Comparison of ENCODE assay signal across 34 cellular contexts in the genomic region with DNA sequence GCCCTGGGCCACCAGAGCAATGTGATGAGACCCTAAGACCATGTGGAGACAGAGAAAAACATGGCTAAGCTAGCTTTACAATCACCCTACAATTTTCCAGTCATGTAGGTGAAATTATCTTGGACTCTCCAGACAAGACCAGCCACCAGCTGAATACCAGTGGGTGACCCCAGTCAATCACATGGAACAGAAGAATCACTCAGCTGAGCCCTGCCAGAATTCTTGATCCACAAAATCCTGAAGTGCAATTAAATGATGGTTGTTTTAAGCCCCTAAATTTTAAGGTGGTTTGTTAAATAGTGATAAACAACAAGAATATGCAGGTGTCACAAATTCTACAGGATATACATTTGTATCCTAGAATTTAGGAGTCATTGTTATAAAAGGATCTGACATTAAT.
"Had no signal": no experiment of that assay in that cellular context is flagged by ENCODE, and none has a peak within 500 bp of the region (broad histone marks: within the 10 kb centered on the region; RNA-seq: fewer than 3 reads in every experiment).

No MANE protein-coding gene starts in this region.

- H3K36me3 ChIP-seq: ascending aorta, cardiac muscle cell had no signal

- H3K27me3 ChIP-seq: ascending aorta, cardiac muscle cell had no signal

- H3K27ac ChIP-seq: cardiac muscle cell, VCaP had no signal

- H3K4me3 Mint-ChIP-seq: activated B cell treated with CpG ODN at 0.5 μM for 24 hours; activated CD4-positive, alpha-beta memory T cell treated with anti-CD3 and anti-CD28 coated beads, Interleukin-2, amount 10 ng/mL, durations not matched to agents 7 days and 5 days; activated CD4-positive, alpha-beta T cell treated with anti-CD3 and anti-CD28 coated beads, Interleukin-2, amount 10 ng/mL, durations not matched to agents 24 days and 14 days; activated CD8-positive, alpha-beta memory T cell treated with anti-CD3 and anti-CD28 coated beads, Interleukin-2, amount 10 ng/mL, durations not matched to agents 7 days and 5 days; activated CD8-positive, alpha-beta T cell treated with anti-CD3 and anti-CD28 coated beads, Interleukin-2, amount 10 ng/mL, durations not matched to agents 7 days and 5 days; activated naive CD4-positive, alpha-beta T cell treated with anti-CD3 and anti-CD28 coated beads, Interleukin-2, amount 10 ng/mL, durations not matched to agents 7 days and 5 days; activated naive CD4-positive, alpha-beta T cell treated with anti-CD3 and anti-CD28 coated beads, Interleukin-2, amount 50 U/mL, for 24 hours; activated naive CD8-positive, alpha-beta T cell; activated naive CD8-positive, alpha-beta T cell treated with anti-CD3 and anti-CD28 coated beads, Interleukin-2, amount 10 ng/mL, durations not matched to agents 7 days and 5 days; activated naive CD8-positive, alpha-beta T cell treated with anti-CD3 and anti-CD28 coated beads, Interleukin-2, amount 50 U/mL, for 24 hours; activated T-cell treated with anti-CD3 and anti-CD28 coated beads, Interleukin-2, amount 50 U/mL, for 24 hours; brain; T-helper 1 cell treated with Interleukin-12 subunit alpha and Interleukin-12 subunit beta and Interleukin-4 antibody, amounts not matched to agents 30 μg/mL and 1 μg/mL, for 36 hours; T-helper 2 cell treated with Interferon-gamma antibody and Interleukin-4, amounts not matched to agents 5 μg/mL and 100 μg/mL, for 36 hours had no signal

- DNase-seq: activated B cell treated with CpG ODN at 0.5 μM for 24 hours; activated CD4-positive, alpha-beta memory T cell treated with anti-CD3 and anti-CD28 coated beads, Interleukin-2, amount 10 ng/mL, durations not matched to agents 7 days and 5 days; activated CD4-positive, alpha-beta T cell treated with anti-CD3 and anti-CD28 coated beads for 4 hours; activated CD4-positive, alpha-beta T cell treated with anti-CD3 and anti-CD28 coated beads, Interleukin-2, amount 10 ng/mL, durations not matched to agents 24 days and 14 days; activated CD4-positive, alpha-beta T cell treated with anti-CD3 and anti-CD28 coated beads, Interleukin-2, amount 50 U/mL, for 1 hour; activated CD4-positive, alpha-beta T cell treated with anti-CD3 and anti-CD28 coated beads, Interleukin-2, amount 50 U/mL, for 4 hours; activated CD4-positive, CD25-positive, alpha-beta regulatory T cell treated with anti-CD3 and anti-CD28 coated beads, Interleukin-2, amount 50 U/mL, for 72 hours; activated CD8-positive, alpha-beta memory T cell treated with anti-CD3 and anti-CD28 coated beads for 24 hours; activated CD8-positive, alpha-beta memory T cell treated with anti-CD3 and anti-CD28 coated beads, Interleukin-2, amount 10 ng/mL, durations not matched to agents 7 days and 5 days; activated CD8-positive, alpha-beta memory T cell treated with anti-CD3 and anti-CD28 coated beads, Interleukin-2, amount 50 U/mL, for 48 hours; activated CD8-positive, alpha-beta T cell treated with anti-CD3 and anti-CD28 coated beads, Interleukin-2, amount 10 ng/mL, durations not matched to agents 7 days and 5 days; activated effector memory CD4-positive, alpha-beta T cell treated with Interleukin-2 at 50 U/mL for 16 hours; activated gamma-delta T cell; activated naive CD4-positive, alpha-beta T cell treated with anti-CD3 and anti-CD28 coated beads, Interleukin-2, amount 10 ng/mL, durations not matched to agents 7 days and 5 days; activated naive CD4-positive, alpha-beta T cell treated with Interleukin-2 at 50 U/mL for 16 hours; activated naive CD8-positive, alpha-beta T cell treated with anti-CD3 and anti-CD28 coated beads, Interleukin-2, amount 10 ng/mL, durations not matched to agents 7 days and 5 days; activated naive CD8-positive, alpha-beta T cell treated with anti-CD3 and anti-CD28 coated beads, Interleukin-2, amount 50 U/mL, for 24 hours; activated T-cell treated with anti-CD3 and anti-CD28 coated beads, Interleukin-2, amount 50 U/mL, for 24 hours; activated T-cell treated with anti-CD3 and anti-CD28 coated beads, Interleukin-2, amount 50 U/mL, for 48 hours; amygdala; anterior cingulate cortex; central memory CD4-positive, alpha-beta T cell; T-helper 1 cell; T-helper 2 cell; T-helper 9 cell had no signal

- H3K9me3 Mint-ChIP-seq: activated B cell treated with CpG ODN at 0.5 μM for 24 hours; activated CD4-positive, alpha-beta memory T cell treated with anti-CD3 and anti-CD28 coated beads, Interleukin-2, amount 10 ng/mL, durations not matched to agents 7 days and 5 days; activated naive CD4-positive, alpha-beta T cell treated with anti-CD3 and anti-CD28 coated beads, Interleukin-2, amount 10 ng/mL, durations not matched to agents 7 days and 5 days; activated naive CD4-positive, alpha-beta T cell treated with anti-CD3 and anti-CD28 coated beads, Interleukin-2, amount 50 U/mL, for 24 hours; activated T-cell treated with anti-CD3 and anti-CD28 coated beads, Interleukin-2, amount 50 U/mL, for 24 hours; activated T-helper 2 cell treated with anti-CD3 and anti-CD28 coated beads, Interferon-gamma antibody, Interleukin-2, Interleukin-4, amounts not matched to agents 10 μg/mL and 5 μg/mL and 100 μg/mL, durations not matched to agents 14 hours and 24 hours and 36 hours; T-helper 2 cell treated with Interferon-gamma antibody and Interleukin-4, amounts not matched to agents 5 μg/mL and 100 μg/mL, for 36 hours had no signal

- H3K36me3 Mint-ChIP-seq: activated naive CD4-positive, alpha-beta T cell treated with anti-CD3 and anti-CD28 coated beads, Interleukin-2, amount 10 ng/mL, durations not matched to agents 7 days and 5 days; activated naive CD4-positive, alpha-beta T cell treated with anti-CD3 and anti-CD28 coated beads, Interleukin-2, amount 50 U/mL, for 24 hours; activated naive CD8-positive, alpha-beta T cell; activated naive CD8-positive, alpha-beta T cell treated with anti-CD3 and anti-CD28 coated beads, Interleukin-2, amount 10 ng/mL, durations not matched to agents 7 days and 5 days; brain had no signal

- H3K4me3 ChIP-seq: cardiac muscle cell had no signal

- ATAC-seq: activated CD8-positive, alpha-beta memory T cell treated with anti-CD3 and anti-CD28 coated beads, Interleukin-2, amount 10 ng/mL, durations not matched to agents 7 days and 5 days; activated CD8-positive, alpha-beta T cell treated with anti-CD3 and anti-CD28 coated beads, Interleukin-2, amount 10 ng/mL, durations not matched to agents 7 days and 5 days; activated naive CD8-positive, alpha-beta T cell treated with anti-CD3 and anti-CD28 coated beads, Interleukin-2, amount 50 U/mL, for 24 hours had no signal

- H3K27ac Mint-ChIP-seq: activated B cell treated with CpG ODN at 0.5 μM for 24 hours; activated CD4-positive, alpha-beta memory T cell treated with anti-CD3 and anti-CD28 coated beads, Interleukin-2, amount 10 ng/mL, durations not matched to agents 7 days and 5 days; activated CD4-positive, alpha-beta T cell treated with anti-CD3 and anti-CD28 coated beads, Interleukin-2, amount 10 ng/mL, durations not matched to agents 24 days and 14 days; activated CD8-positive, alpha-beta memory T cell treated with anti-CD3 and anti-CD28 coated beads, Interleukin-2, amount 10 ng/mL, durations not matched to agents 7 days and 5 days; activated CD8-positive, alpha-beta T cell treated with anti-CD3 and anti-CD28 coated beads, Interleukin-2, amount 10 ng/mL, durations not matched to agents 7 days and 5 days; activated naive CD4-positive, alpha-beta T cell treated with anti-CD3 and anti-CD28 coated beads, Interleukin-2, amount 10 ng/mL, durations not matched to agents 7 days and 5 days; activated naive CD4-positive, alpha-beta T cell treated with anti-CD3 and anti-CD28 coated beads, Interleukin-2, amount 50 U/mL, for 24 hours; activated naive CD8-positive, alpha-beta T cell; activated naive CD8-positive, alpha-beta T cell treated with anti-CD3 and anti-CD28 coated beads, Interleukin-2, amount 10 ng/mL, durations not matched to agents 7 days and 5 days; activated naive CD8-positive, alpha-beta T cell treated with anti-CD3 and anti-CD28 coated beads, Interleukin-2, amount 50 U/mL, for 24 hours; activated T-cell treated with anti-CD3 and anti-CD28 coated beads, Interleukin-2, amount 50 U/mL, for 24 hours; activated T-helper 2 cell treated with anti-CD3 and anti-CD28 coated beads, Interferon-gamma antibody, Interleukin-2, Interleukin-4, amounts not matched to agents 10 μg/mL and 5 μg/mL and 100 μg/mL, durations not matched to agents 14 hours and 24 hours and 36 hours; brain; T-helper 1 cell treated with Interleukin-12 subunit alpha and Interleukin-12 subunit beta and Interleukin-4 antibody, amounts not matched to agents 30 μg/mL and 1 μg/mL, for 36 hours; T-helper 2 cell treated with Interferon-gamma antibody and Interleukin-4, amounts not matched to agents 5 μg/mL and 100 μg/mL, for 36 hours had no signal

- H3K27me3 Mint-ChIP-seq: activated B cell treated with CpG ODN at 0.5 μM for 24 hours; activated CD4-positive, alpha-beta memory T cell treated with anti-CD3 and anti-CD28 coated beads, Interleukin-2, amount 10 ng/mL, durations not matched to agents 7 days and 5 days; activated CD4-positive, alpha-beta T cell treated with anti-CD3 and anti-CD28 coated beads, Interleukin-2, amount 10 ng/mL, durations not matched to agents 24 days and 14 days; activated CD8-positive, alpha-beta memory T cell treated with anti-CD3 and anti-CD28 coated beads, Interleukin-2, amount 10 ng/mL, durations not matched to agents 7 days and 5 days; activated naive CD4-positive, alpha-beta T cell treated with anti-CD3 and anti-CD28 coated beads, Interleukin-2, amount 10 ng/mL, durations not matched to agents 7 days and 5 days; activated naive CD8-positive, alpha-beta T cell; activated naive CD8-positive, alpha-beta T cell treated with anti-CD3 and anti-CD28 coated beads, Interleukin-2, amount 10 ng/mL, durations not matched to agents 7 days and 5 days; activated naive CD8-positive, alpha-beta T cell treated with anti-CD3 and anti-CD28 coated beads, Interleukin-2, amount 50 U/mL, for 24 hours had no signal

- H3K4me1 Mint-ChIP-seq: activated B cell treated with CpG ODN at 0.5 μM for 24 hours; activated CD4-positive, alpha-beta memory T cell treated with anti-CD3 and anti-CD28 coated beads, Interleukin-2, amount 10 ng/mL, durations not matched to agents 7 days and 5 days; activated CD4-positive, alpha-beta T cell treated with anti-CD3 and anti-CD28 coated beads, Interleukin-2, amount 10 ng/mL, durations not matched to agents 24 days and 14 days; activated naive CD4-positive, alpha-beta T cell treated with anti-CD3 and anti-CD28 coated beads, Interleukin-2, amount 10 ng/mL, durations not matched to agents 7 days and 5 days; activated naive CD4-positive, alpha-beta T cell treated with anti-CD3 and anti-CD28 coated beads, Interleukin-2, amount 50 U/mL, for 24 hours; activated naive CD8-positive, alpha-beta T cell treated with anti-CD3 and anti-CD28 coated beads, Interleukin-2, amount 10 ng/mL, durations not matched to agents 7 days and 5 days; brain had no signal

- H3K9me3 ChIP-seq: ascending aorta had no signal
